ENCODE assay signal across 8 cellular contexts in the genomic region with DNA sequence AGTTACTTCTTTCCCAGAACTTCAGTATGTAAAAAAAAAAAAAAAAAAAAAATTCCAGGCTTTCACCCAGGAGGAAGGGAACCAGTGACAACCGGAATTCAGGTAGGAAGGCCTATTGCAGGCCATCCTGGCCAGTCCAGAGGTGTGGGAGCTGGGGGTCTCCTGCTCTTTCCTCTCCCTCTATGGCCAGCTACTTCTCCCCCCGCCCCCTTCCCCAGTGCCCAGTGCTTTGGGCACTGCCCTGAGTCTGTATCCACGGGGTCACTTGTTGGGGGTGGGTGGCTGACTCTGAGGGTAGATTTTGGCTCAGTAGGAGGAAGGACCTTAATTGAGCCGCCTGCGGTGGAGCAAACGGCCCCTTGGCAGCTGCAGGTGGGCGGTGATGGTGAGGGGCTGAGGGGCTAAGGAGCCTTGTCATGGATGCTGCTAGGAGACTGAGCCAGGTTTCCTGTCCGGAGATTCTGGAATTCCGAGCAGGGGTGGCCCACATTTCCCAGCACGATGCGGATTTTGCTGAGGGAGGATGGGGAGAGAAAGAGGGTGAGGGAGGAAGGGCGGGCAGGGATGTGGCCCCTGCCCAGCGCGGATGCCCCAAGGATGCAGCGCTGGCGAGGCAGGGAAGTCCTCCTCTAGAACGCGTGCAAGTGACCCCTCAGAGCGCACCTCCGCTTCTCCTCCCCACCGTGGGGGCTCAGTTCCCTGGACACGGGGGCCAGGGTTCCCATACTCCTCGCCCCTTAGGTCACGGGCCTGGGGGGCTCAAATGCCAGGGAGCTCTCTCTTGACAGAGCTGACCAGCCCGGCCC. TPM values are rescaled to one million over a fixed set of nuclear protein-coding genes. Genes with fewer than 3 reads are reported as not detected.
DNase-seq lines count a peak whose midpoint lies in the region; ATAC-seq and TF ChIP-seq lines count a peak whose summit lies in the region.

No MANE protein-coding gene starts in this region.

- peak overlapping the region; percentile 60 for H3K9ac ChIP-seq in HUES64 (ENCODE audit: low read depth, low read length)
- peak overlapping the region; percentile 89 for H3K9ac ChIP-seq in adipocyte (ENCODE audit: low read length)

- no peaks in the 10 kb centered on the region for H3K36me3 ChIP-seq in HUES64 (ENCODE audit: insufficient read depth, low read length)
- H3K36me3 ChIP-seq in adipocyte (ENCODE audit: control insufficient read depth, insufficient read depth, low read length, severe bottlenecking): no peaks in the 10 kb centered on the region

- no peak for TF ChIP-seq POLR2A in GM18505 (IDR thresholded peaks at IDR 0.05; ENCODE audit: borderline replicate concordance, extremely low read depth, insufficient read depth, insufficient read length)

- peak overlapping the region; percentile 87 to 92 (median 90) for H3K4me3 Mint-ChIP-seq in immature natural killer cell
- H3K4me3 Mint-ChIP-seq in stimulated activated naive CD8-positive, alpha-beta T cell treated with anti-CD3 and anti-CD28 coated beads, Interleukin-15, amount 100 ng/mL, for 72 hours: peak overlapping the region; percentile 88 to 90

- peaks cover 0 to 1% (median 0%) of the 10 kb centered on the region in 3 donors for H3K27me3 Mint-ChIP-seq in immature natural killer cell (ENCODE audit: low read depth in 3 of 3)
- no peaks in the 10 kb centered on the region for H3K27me3 Mint-ChIP-seq in stimulated activated naive CD8-positive, alpha-beta T cell treated with anti-CD3 and anti-CD28 coated beads, Interleukin-15, amount 100 ng/mL, for 72 hours

- no peak for ATAC-seq in stimulated activated naive CD8-positive, alpha-beta T cell treated with anti-CD3 and anti-CD28 coated beads, Interleukin-15, amount 100 ng/mL, for 72 hours
- ATAC-seq in GM18505 (IDR thresholded peaks at IDR 0.05; ENCODE audit: unreplicated experiment): no peak
- ATAC-seq in GM21576 (IDR thresholded peaks at IDR 0.05; ENCODE audit: unreplicated experiment): no peak

- peak overlapping the region; percentile 63 to 95 (median 88) for H3K27ac Mint-ChIP-seq in immature natural killer cell
- H3K27ac Mint-ChIP-seq in stimulated activated naive CD8-positive, alpha-beta T cell treated with anti-CD3 and anti-CD28 coated beads, Interleukin-15, amount 100 ng/mL, for 72 hours: peak overlapping the region; percentile 90 to 95

- peak overlapping the region; percentile 81 for H3K4me3 ChIP-seq in HUES64 (ENCODE audit: low read length)
- peak overlapping the region; percentile 91 for H3K4me3 ChIP-seq in adipocyte (ENCODE audit: low read length)

- peaks cover 0 to 5% (median 4%) of the 10 kb centered on the region in 3 donors for H3K36me3 Mint-ChIP-seq in immature natural killer cell

- peaks cover 0 to 1% (median 0%) of the 10 kb centered on the region in 6 donors for H3K9me3 Mint-ChIP-seq in immature natural killer cell
- peaks cover 11 to 12% of the 10 kb centered on the region in 2 donors for H3K9me3 Mint-ChIP-seq in stimulated activated naive CD8-positive, alpha-beta T cell treated with anti-CD3 and anti-CD28 coated beads, Interleukin-15, amount 100 ng/mL, for 72 hours

- H3K4me1 Mint-ChIP-seq in immature natural killer cell: peaks cover 28 to 32% of the 10 kb centered on the region in 2 donors
- H3K4me1 Mint-ChIP-seq in stimulated activated naive CD8-positive, alpha-beta T cell treated with anti-CD3 and anti-CD28 coated beads, Interleukin-15, amount 100 ng/mL, for 72 hours: peaks cover 43% of the 10 kb centered on the region

- peaks cover 8% of the 10 kb centered on the region; the same call in 1 of the 2 replicates for H3K4me1 ChIP-seq in HUES64 (ENCODE audit: insufficient read depth, low read length)
- H3K4me1 ChIP-seq in adipocyte (ENCODE audit: control insufficient read depth, insufficient read depth, low read length): peaks cover 15% of the 10 kb centered on the region

- H3K27ac ChIP-seq in HUES64 (ENCODE audit: low read depth, low read length): no peak overlapping the region

- H3K27me3 ChIP-seq in HUES64 (ENCODE audit: insufficient read depth, low read length) (peaks cover 23% of the 10 kb centered on the region), adipocyte (replicated peaks; ENCODE audit: control insufficient read depth, insufficient read depth, low read length) (no peaks in the 10 kb centered on the region)

- peaks cover 7% of the 10 kb centered on the region; the same call in 1 of the 2 replicates for H3K9me3 ChIP-seq in HUES64 (ENCODE audit: insufficient read depth, low read depth, low read length)
- peaks cover 10% of the 10 kb centered on the region for H3K9me3 ChIP-seq in adipocyte (ENCODE audit: control insufficient read depth, low read length)

- DNase-seq in adipocyte (ENCODE audit: low read depth) (peak; percentile 36), immature natural killer cell (no peak), cortex of kidney (lab: John Stamatoyannopoulos, UW) (no peak), DMS153 (lab: John Stamatoyannopoulos, UW) (no peak)
- DNase-seq in stimulated activated naive CD8-positive, alpha-beta T cell treated with anti-CD3 and anti-CD28 coated beads, Interleukin-15, amount 100 ng/mL, for 72 hours: no peak

- WGBS in HUES64: 15% methylated on average over 24 of the region's 25 CpGs

RNA-seq across cellular contexts. Expression of a gene that starts 1.3 kb away (rescaled TPM):
- polyA plus RNA-seq in HUES64 (2013, experiment 1 of 2): 6.9 TPM
- 7.3 TPM for polyA plus RNA-seq in HUES64 (2013, experiment 2 of 2)
- 1 to 10 TPM in 1 of 3 donors, under 1 TPM in 2; 0.58 to 2.1 (median 0.80) TPM for polyA plus RNA-seq in immature natural killer cell
